In the genomic region with DNA sequence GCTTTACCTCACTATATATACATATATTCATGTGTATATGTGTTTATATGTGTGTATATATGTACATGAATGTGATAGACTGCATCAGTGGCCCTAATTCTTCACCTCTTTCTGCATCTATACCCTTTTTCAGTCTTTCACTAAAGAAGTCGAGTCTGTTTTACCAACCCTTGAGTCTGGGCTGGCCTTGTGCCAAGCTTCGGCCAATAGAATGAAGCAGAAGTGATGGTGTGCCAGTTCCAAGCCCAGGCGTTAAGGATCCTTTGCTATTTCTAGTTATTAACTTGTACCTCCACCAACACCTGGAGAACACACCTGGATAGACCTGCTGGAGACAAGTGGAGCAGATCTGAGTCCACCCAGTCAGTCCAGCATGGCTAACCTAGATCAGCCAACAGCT, we compare ENCODE assay signal across 26 cellular contexts.
"Had no signal": no experiment of that assay in that cellular context is flagged by ENCODE, and none has a peak within 500 bp of the region (broad histone marks: within the 10 kb centered on the region; RNA-seq: fewer than 3 reads in every experiment).

No MANE protein-coding gene starts in this region.

- ATAC-seq: left colon; left lung; natural killer cell; right lobe of liver; stimulated activated naive B cell treated with anti-CD40 and anti-IgM and Interleukin-4, amounts not matched to agents 10 μg/mL and 1 μg/mL and 100 μg/mL, for 72 hours; stimulated activated naive CD8-positive, alpha-beta T cell treated with anti-CD3 and anti-CD28 coated beads, Interleukin-15, Interleukin-2, amounts not matched to agents 100 U/mL and 50 U/mL, for 24 hours; upper lobe of right lung had no signal

- FAIRE-seq: islet of Langerhans, kidney, urothelium cell line had no signal

- H3K36me3 ChIP-seq: left lung, neural progenitor cell, ovary, right atrium auricular region, right lobe of liver, stomach, tibial artery, upper lobe of right lung had no signal

- H3K27ac ChIP-seq: left lung, neural progenitor cell, ovary, right atrium auricular region, right lobe of liver, stomach, testis, tibial artery, upper lobe of right lung had no signal

- DNase-seq: hypothalamus; immature natural killer cell; kidney; left colon; left lung; mesendoderm; naive B cell; natural killer cell; nephron progenitor cell; ovary; right lobe of liver; stimulated activated CD4-positive, alpha-beta T cell treated with anti-CD3 and anti-CD28 coated beads, Interleukin-1b, Interleukin-23, amount 100 ng/mL, for 48 hours; stimulated activated CD4-positive, alpha-beta T cell treated with anti-CD3 and anti-CD28 coated beads, Interleukin-4, amount 100 ng/mL, for 1 hour; stimulated activated naive B cell treated with anti-CD40 and anti-IgM and Interleukin-4, amounts not matched to agents 10 μg/mL and 1 μg/mL and 100 μg/mL, for 72 hours; stimulated activated naive CD8-positive, alpha-beta T cell treated with anti-CD3 and anti-CD28 coated beads, Interleukin-15, Interleukin-2, amounts not matched to agents 100 U/mL and 50 U/mL, for 24 hours; stomach; testis; tibial artery; trophoblast cell; upper lobe of right lung had no signal

- H3K4me3 ChIP-seq: left lung, lung, neural progenitor cell, ovary, right atrium auricular region, right lobe of liver, smooth muscle cell, stomach, testis, tibial artery, upper lobe of right lung had no signal

- H3K4me1 ChIP-seq: left lung, neural progenitor cell, right atrium auricular region, right lobe of liver, stomach, testis, tibial artery, upper lobe of right lung had no signal

- H3K9me3 ChIP-seq: left lung, ovary, right atrium auricular region, right lobe of liver, stomach, testis, tibial artery, upper lobe of right lung had no signal

- H3K27me3 ChIP-seq: neural progenitor cell, ovary, right atrium auricular region, right lobe of liver, stomach, testis had no signal
